ENCODE assay signal across 1 cellular context in the genomic region with DNA sequence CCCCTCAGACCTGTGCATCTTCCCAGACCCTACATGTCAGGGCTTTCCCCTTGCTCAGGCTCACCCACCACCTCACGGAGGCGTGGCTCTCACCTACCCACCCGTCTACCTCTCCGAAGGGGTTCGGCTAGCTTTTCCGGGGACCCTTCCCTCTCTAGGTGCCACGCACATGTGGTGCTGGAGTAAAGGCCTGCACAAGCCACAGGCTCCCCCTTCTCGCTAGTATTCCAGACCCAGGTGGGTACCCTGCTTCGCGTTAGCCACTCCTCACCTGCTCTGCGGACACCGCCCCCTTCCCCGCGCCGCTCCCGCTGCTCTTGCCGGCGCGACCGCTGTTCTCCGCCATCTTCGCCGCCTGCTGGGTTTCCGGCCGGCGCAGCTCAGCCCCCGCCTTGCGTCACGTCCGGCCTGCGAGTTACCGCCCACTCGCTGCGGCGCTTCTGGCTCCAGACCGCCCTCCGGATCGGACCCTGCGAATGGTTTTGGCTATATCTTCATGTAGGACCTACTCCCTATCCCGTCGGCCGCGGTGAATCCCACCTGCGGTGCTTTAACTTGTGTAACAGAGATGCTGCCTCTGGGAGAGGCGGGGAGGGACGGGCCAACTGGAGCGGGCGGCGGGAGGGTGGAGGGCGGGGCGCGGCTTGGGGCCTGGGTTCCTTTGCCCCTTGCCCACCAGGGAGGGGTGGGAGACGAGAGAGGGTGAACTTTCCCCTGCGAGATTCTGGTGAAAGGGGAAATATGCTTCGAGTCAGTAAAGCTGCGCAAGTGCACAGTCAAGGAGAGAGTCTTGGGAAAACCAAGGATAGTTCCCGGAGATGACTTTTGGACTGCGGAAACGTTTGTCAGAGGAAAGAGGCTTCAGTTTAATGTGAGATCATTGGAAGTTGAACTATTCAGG.
TF ChIP-seq lines count a peak whose summit lies in the region.

A gene with protein sequence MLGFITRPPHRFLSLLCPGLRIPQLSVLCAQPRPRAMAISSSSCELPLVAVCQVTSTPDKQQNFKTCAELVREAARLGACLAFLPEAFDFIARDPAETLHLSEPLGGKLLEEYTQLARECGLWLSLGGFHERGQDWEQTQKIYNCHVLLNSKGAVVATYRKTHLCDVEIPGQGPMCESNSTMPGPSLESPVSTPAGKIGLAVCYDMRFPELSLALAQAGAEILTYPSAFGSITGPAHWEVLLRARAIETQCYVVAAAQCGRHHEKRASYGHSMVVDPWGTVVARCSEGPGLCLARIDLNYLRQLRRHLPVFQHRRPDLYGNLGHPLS (plus strand): TSS at position 425 of the 901 bp plus-strand sequence. CDS start 72 bp downstream, at position 497.
A gene with protein sequence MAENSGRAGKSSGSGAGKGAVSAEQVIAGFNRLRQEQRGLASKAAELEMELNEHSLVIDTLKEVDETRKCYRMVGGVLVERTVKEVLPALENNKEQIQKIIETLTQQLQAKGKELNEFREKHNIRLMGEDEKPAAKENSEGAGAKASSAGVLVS (minus strand): TSS at position 357 of the 901 bp plus-strand sequence. CDS start 11 bp downstream, at position 346.

TF ChIP-seq in HepG2, 621 proteins besides CTCF, POLR2A, EP300 and RAD21 (continued from another document and continues in another):
- TF ChIP-seq CBX5 (CRISPR knock-in tag; IDR thresholded peaks at IDR 0.05; ENCODE audit: borderline replicate concordance) (peak; percentile 42; the same call in 1 of the 2 replicates), YEATS2 (CRISPR knock-in tag; IDR thresholded peaks at IDR 0.05; ENCODE audit: borderline replicate concordance) (peak; percentile 40; the same call in 1 of the 2 replicates), SCMH1 (CRISPR knock-in tag; IDR thresholded peaks at IDR 0.05; ENCODE audit: borderline replicate concordance) (no peak), ZNF230 (CRISPR knock-in tag; IDR thresholded peaks at IDR 0.05) (peak; percentile 19; the same call in 1 of the 2 replicates), SNAPC2 (CRISPR knock-in tag; IDR thresholded peaks at IDR 0.05) (no peak; the same call in 1 of the 2 replicates), RFXAP (CRISPR knock-in tag; IDR thresholded peaks at IDR 0.05; ENCODE audit: borderline replicate concordance) (0 out of 2 replicates have a peak, but pooled peaks have one; percentile 54), PHF8 (CRISPR knock-in tag; IDR thresholded peaks at IDR 0.05) (peak; percentile 90), TP53 (CRISPR knock-in tag; conservative IDR thresholded peaks at IDR 0.05) (peak; percentile 56; the same call in 1 of the 2 replicates), NFYB (CRISPR knock-in tag; IDR thresholded peaks at IDR 0.05) (no peak), NFYC (CRISPR knock-in tag; IDR thresholded peaks at IDR 0.05) (0 out of 2 replicates have a peak, but pooled peaks have one; percentile 26), YEATS4 (CRISPR knock-in tag; IDR thresholded peaks at IDR 0.05; ENCODE audit: borderline replicate concordance) (peak; percentile 80; the same call in 1 of the 2 replicates), CREB1 (IDR thresholded peaks at IDR 0.05) (peak; percentile 84), CREB1 (CRISPR knock-in tag; IDR thresholded peaks at IDR 0.05) (peak; percentile 96), ZNF143 (CRISPR knock-in tag; IDR thresholded peaks at IDR 0.05) (peak; percentile 56; the same call in 1 of the 2 replicates), KMT2A (CRISPR knock-in tag; IDR thresholded peaks at IDR 0.05) (peak; percentile 77), HOXA5 (CRISPR knock-in tag; IDR thresholded peaks at IDR 0.05) (peak; percentile 82), ZNF33A (CRISPR knock-in tag; IDR thresholded peaks at IDR 0.05; ENCODE audit: borderline replicate concordance) (0 out of 2 replicates have a peak, but pooled peaks have one; percentile 27), ERF (CRISPR knock-in tag; IDR thresholded peaks at IDR 0.05) (peak; percentile 91), MYC (CRISPR knock-in tag; IDR thresholded peaks at IDR 0.05; ENCODE audit: borderline replicate concordance) (peak; percentile 87; the same call in 1 of the 2 replicates), REPIN1 (CRISPR knock-in tag; IDR thresholded peaks at IDR 0.05; ENCODE audit: borderline replicate concordance, low read depth) (peak; percentile 74; the same call in 1 of the 2 replicates), ZNF773 (CRISPR knock-in tag; IDR thresholded peaks at IDR 0.05; ENCODE audit: borderline replicate concordance) (0 out of 2 replicates have a peak, but pooled peaks have one; percentile 34), ZNF792 (CRISPR knock-in tag; IDR thresholded peaks at IDR 0.05) (peak; percentile 71; the same call in 1 of the 2 replicates), ZFP62 (CRISPR knock-in tag; IDR thresholded peaks at IDR 0.05) (0 out of 2 replicates have a peak, but pooled peaks have one; percentile 37)
- TF ChIP-seq, protein P1, sequence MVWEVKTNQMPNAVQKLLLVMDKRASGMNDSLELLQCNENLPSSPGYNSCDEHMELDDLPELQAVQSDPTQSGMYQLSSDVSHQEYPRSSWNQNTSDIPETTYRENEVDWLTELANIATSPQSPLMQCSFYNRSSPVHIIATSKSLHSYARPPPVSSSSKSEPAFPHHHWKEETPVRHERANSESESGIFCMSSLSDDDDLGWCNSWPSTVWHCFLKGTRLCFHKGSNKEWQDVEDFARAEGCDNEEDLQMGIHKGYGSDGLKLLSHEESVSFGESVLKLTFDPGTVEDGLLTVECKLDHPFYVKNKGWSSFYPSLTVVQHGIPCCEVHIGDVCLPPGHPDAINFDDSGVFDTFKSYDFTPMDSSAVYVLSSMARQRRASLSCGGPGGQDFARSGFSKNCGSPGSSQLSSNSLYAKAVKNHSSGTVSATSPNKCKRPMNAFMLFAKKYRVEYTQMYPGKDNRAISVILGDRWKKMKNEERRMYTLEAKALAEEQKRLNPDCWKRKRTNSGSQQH (CRISPR knock-in tag; IDR thresholded peaks at IDR 0.05; ENCODE audit: low read depth): peak; percentile 41; the same call in 1 of the 2 replicates
- TF ChIP-seq, protein P2, sequence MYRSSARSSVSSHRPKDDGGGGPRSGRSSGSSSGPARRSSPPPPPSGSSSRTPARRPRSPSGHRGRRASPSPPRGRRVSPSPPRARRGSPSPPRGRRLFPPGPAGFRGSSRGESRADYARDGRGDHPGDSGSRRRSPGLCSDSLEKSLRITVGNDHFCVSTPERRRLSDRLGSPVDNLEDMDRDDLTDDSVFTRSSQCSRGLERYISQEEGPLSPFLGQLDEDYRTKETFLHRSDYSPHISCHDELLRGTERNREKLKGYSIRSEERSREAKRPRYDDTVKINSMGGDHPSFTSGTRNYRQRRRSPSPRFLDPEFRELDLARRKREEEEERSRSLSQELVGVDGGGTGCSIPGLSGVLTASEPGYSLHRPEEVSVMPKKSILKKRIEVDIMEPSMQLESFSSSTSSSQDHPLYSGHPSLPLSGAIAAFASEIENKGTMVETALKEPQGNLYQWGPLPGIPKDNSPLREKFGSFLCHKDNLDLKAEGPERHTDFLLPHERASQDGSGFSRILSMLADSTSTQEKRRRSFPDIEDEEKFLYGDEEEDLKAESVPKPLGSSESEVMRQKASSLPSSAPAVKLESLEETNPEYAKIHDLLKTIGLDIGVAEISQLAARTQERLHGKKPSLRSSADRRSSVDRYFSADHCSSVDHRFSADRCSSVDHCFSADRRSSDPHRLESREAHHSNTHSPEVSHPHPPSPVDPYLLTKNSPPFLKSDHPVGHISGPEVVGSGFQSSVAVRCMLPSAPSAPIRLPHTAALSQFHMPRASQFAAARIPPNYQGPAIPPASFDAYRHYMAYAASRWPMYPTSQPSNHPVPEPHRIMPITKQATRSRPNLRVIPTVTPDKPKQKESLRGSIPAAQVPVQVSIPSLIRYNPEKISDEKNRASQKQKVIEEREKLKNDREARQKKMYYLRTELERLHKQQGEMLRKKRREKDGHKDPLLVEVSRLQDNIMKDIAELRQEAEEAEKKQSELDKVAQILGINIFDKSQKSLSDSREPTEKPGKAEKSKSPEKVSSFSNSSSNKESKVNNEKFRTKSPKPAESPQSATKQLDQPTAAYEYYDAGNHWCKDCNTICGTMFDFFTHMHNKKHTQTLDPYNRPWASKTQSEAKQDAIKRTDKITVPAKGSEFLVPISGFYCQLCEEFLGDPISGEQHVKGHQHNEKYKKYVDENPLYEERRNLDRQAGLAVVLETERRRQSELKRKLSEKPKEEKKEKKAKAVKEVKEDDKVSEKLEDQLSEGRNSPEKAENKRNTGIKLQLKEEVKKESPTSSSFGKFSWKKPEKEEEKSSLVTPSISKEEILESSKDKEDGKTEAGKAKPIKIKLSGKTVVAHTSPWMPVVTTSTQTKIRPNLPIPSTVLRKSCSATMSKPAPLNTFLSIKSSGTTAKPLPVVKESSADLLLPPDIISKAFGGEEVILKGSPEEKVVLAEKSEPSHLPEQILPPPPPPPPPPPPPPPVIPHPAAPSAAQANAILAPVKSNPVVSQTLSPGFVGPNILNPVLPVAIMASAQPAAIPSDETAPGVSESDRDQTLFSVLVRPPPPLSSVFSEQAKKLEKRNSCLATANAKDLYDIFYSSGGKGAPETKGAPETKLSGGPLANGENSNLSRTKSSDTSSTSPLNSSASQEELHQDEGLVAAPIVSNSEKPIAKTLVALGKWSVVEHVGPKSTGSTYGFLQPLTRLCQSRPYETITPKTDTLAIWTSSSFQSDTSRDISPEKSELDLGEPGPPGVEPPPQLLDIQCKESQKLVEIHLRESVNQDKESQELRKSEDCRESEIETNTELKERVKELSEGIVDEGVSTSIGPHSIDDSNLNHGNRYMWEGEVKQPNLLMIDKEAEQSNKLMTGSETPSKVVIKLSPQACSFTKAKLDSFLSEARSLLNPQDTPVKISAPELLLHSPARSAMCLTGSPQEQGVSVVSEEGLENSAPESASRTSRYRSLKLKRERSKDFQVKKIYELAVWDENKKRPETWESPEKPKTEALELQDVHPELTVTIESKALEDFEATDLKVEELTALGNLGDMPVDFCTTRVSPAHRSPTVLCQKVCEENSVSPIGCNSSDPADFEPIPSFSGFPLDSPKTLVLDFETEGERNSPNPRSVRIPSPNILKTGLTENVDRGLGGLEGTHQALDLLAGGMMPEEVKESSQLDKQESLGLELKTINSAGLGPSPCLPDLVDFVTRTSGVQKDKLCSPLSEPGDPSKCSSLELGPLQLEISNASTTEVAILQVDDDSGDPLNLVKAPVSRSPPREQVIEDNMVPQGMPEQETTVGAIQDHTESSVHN (CRISPR knock-in tag; IDR thresholded peaks at IDR 0.05): no peak
- TF ChIP-seq, protein P3, sequence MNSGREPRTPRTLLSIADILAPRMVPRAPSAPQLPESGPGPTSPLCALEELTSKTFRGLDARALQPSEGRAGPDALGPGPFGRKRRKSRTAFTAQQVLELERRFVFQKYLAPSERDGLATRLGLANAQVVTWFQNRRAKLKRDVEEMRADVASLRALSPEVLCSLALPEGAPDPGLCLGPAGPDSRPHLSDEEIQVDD (CRISPR knock-in tag; IDR thresholded peaks at IDR 0.05; ENCODE audit: borderline replicate concordance): no peak
- TF ChIP-seq, protein P4, sequence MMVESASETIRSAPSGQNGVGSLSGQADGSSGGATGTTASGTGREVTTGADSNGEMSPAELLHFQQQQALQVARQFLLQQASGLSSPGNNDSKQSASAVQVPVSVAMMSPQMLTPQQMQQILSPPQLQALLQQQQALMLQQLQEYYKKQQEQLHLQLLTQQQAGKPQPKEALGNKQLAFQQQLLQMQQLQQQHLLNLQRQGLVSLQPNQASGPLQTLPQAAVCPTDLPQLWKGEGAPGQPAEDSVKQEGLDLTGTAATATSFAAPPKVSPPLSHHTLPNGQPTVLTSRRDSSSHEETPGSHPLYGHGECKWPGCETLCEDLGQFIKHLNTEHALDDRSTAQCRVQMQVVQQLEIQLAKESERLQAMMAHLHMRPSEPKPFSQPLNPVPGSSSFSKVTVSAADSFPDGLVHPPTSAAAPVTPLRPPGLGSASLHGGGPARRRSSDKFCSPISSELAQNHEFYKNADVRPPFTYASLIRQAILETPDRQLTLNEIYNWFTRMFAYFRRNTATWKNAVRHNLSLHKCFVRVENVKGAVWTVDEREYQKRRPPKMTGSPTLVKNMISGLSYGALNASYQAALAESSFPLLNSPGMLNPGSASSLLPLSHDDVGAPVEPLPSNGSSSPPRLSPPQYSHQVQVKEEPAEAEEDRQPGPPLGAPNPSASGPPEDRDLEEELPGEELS (CRISPR knock-in tag; IDR thresholded peaks at IDR 0.05): peak; percentile 40; the same call in 1 of the 2 replicates
- TF ChIP-seq, protein P5, sequence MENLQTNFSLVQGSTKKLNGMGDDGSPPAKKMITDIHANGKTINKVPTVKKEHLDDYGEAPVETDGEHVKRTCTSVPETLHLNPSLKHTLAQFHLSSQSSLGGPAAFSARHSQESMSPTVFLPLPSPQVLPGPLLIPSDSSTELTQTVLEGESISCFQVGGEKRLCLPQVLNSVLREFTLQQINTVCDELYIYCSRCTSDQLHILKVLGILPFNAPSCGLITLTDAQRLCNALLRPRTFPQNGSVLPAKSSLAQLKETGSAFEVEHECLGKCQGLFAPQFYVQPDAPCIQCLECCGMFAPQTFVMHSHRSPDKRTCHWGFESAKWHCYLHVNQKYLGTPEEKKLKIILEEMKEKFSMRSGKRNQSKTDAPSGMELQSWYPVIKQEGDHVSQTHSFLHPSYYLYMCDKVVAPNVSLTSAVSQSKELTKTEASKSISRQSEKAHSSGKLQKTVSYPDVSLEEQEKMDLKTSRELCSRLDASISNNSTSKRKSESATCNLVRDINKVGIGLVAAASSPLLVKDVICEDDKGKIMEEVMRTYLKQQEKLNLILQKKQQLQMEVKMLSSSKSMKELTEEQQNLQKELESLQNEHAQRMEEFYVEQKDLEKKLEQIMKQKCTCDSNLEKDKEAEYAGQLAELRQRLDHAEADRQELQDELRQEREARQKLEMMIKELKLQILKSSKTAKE (CRISPR knock-in tag; IDR thresholded peaks at IDR 0.05; ENCODE audit: borderline replicate concordance): peak; percentile 23; the same call in 1 of the 2 replicates
- TF ChIP-seq, protein P6, sequence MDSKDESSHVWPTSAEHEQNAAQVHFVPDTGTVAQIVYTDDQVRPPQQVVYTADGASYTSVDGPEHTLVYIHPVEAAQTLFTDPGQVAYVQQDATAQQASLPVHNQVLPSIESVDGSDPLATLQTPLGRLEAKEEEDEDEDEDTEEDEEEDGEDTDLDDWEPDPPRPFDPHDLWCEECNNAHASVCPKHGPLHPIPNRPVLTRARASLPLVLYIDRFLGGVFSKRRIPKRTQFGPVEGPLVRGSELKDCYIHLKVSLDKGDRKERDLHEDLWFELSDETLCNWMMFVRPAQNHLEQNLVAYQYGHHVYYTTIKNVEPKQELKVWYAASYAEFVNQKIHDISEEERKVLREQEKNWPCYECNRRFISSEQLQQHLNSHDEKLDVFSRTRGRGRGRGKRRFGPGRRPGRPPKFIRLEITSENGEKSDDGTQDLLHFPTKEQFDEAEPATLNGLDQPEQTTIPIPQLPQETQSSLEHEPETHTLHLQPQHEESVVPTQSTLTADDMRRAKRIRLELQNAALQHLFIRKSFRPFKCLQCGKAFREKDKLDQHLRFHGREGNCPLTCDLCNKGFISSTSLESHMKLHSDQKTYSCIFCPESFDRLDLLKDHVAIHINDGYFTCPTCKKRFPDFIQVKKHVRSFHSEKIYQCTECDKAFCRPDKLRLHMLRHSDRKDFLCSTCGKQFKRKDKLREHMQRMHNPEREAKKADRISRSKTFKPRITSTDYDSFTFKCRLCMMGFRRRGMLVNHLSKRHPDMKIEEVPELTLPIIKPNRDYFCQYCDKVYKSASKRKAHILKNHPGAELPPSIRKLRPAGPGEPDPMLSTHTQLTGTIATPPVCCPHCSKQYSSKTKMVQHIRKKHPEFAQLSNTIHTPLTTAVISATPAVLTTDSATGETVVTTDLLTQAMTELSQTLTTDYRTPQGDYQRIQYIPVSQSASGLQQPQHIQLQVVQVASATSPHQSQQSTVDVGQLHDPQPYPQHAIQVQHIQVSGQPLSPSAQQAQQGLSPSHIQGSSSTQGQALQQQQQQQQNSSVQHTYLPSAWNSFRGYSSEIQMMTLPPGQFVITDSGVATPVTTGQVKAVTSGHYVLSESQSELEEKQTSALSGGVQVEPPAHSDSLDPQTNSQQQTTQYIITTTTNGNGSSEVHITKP (CRISPR knock-in tag; IDR thresholded peaks at IDR 0.05; ENCODE audit: low read depth): no peak; the same call in 1 of the 2 replicates
- TF ChIP-seq, protein P7, sequence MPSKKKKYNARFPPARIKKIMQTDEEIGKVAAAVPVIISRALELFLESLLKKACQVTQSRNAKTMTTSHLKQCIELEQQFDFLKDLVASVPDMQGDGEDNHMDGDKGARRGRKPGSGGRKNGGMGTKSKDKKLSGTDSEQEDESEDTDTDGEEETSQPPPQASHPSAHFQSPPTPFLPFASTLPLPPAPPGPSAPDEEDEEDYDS (CRISPR knock-in tag; IDR thresholded peaks at IDR 0.05): peak; percentile 78
